Comparison of ENCODE assay signal across 16 cellular contexts in genomic region chr11:63099555-63099954, GRCh38. TPM values are rescaled to one million over a fixed set of nuclear protein-coding genes. Genes with fewer than 3 reads are reported as not detected.
A peak's percentile ranks its signal among the peaks of the same experiment; 100 is the strongest.
DNase-seq lines count a peak whose midpoint lies in the region; ATAC-seq and TF ChIP-seq lines count a peak whose summit lies in the region.
"Had no signal": no experiment of that assay in that cellular context is flagged by ENCODE, and none has a peak within 500 bp of the region (broad histone marks: within the 10 kb centered on the region; RNA-seq: fewer than 3 reads in every experiment).

No MANE protein-coding gene starts in this region.

- DNase-seq in M059J (ENCODE audit: low read depth), result peak; percentile 1
- peak; percentile 14 for DNase-seq in choroid plexus epithelial cell (ENCODE audit: low read depth)
- DNase-seq in fibroblast of pulmonary artery (ENCODE audit: low read depth), result peak; percentile 1
- DNase-seq in mesendoderm, result peak; percentile 3
- no peak for DNase-seq in activated CD8-positive, alpha-beta memory T cell treated with anti-CD3 and anti-CD28 coated beads, Interleukin-2, amount 50 U/mL, for 4 hours
- DNase-seq in GM10248 (ENCODE audit: extremely low spot score), result no peak
- DNase-seq: BE2C; CD4-positive, alpha-beta memory T cell; DND-41; GDM1; IMR-90 had no signal

- no peak overlapping the region for H2BK5ac ChIP-seq in mesendoderm (ENCODE audit: low read length)

- POLR2A ChIA-PET in GM10248 (lab: Yijun Ruan, JAX), result no interaction called here

- no peak overlapping the region for H4K5ac ChIP-seq in mesendoderm (ENCODE audit: low read length)

- no peak overlapping the region for H2AK5ac ChIP-seq in mesendoderm (ENCODE audit: low read length)

- no peak overlapping the region for H4K8ac ChIP-seq in mesendoderm (ENCODE audit: low read depth, low read length)

- H3K27me3 ChIP-seq in mesendoderm (ENCODE audit: insufficient read depth, low read length, poor library complexity), result no peaks in the 10 kb centered on the region
- H3K27me3 ChIP-seq: BE2C had no signal

- H3K79me1 ChIP-seq in mesendoderm (ENCODE audit: low read length), result no peaks in the 10 kb centered on the region

- no peak overlapping the region for H3K4me2 ChIP-seq in mesendoderm (ENCODE audit: low read length)

- no CpG with 5 or more reads among the region's 3 CpGs for WGBS in mesendoderm (ENCODE audit: extremely low coverage, insufficient coverage, low lambda C conversion rate)

- no peak overlapping the region for H3K18ac ChIP-seq in mesendoderm (ENCODE audit: low read length)

- no peak overlapping the region for H3K4ac ChIP-seq in mesendoderm (ENCODE audit: low read depth, low read length)

- H2BK15ac ChIP-seq in mesendoderm (replicated peaks; ENCODE audit: low read depth), result no peak overlapping the region

- no peak overlapping the region for H3K4me3 ChIP-seq in choroid plexus epithelial cell (ENCODE audit: low read depth, low read length)
- no peak overlapping the region for H3K4me3 ChIP-seq in fibroblast of pulmonary artery (replicated peaks; ENCODE audit: low read depth, low read length)
- H3K4me3 ChIP-seq in mesendoderm (ENCODE audit: low read length), result no peak overlapping the region

- TF ChIP-seq CTCF in choroid plexus epithelial cell (conservative IDR thresholded peaks at IDR 0.05; ENCODE audit: low read depth, low read length) (no peak), fibroblast of pulmonary artery (IDR thresholded peaks at IDR 0.05; ENCODE audit: low read length, missing control alignments) (no peak), GM10248 (IDR thresholded peaks at IDR 0.05; ENCODE audit: control extremely low read depth, extremely low read depth, low read depth, missing control alignments) (no peak)

- ATAC-seq in GM19463 (IDR thresholded peaks at IDR 0.05; ENCODE audit: unreplicated experiment), result no peak
- ATAC-seq in activated CD4-positive, CD25-positive, alpha-beta regulatory T cell treated with anti-CD3 and anti-CD28 coated beads, Interleukin-2, amount 50 U/mL, for 24 hours, result no peak
- ATAC-seq: HCT116 had no signal

- no peak overlapping the region for H3K23ac ChIP-seq in mesendoderm (ENCODE audit: low read length)

- no peaks in the 10 kb centered on the region for H3K79me2 ChIP-seq in mesendoderm (ENCODE audit: control insufficient read depth, insufficient read depth, low read length)

- H3K4me1 ChIP-seq in mesendoderm (ENCODE audit: control insufficient read depth, low read depth, low read length), result no peaks in the 10 kb centered on the region
- H3K4me1 ChIP-seq: BE2C had no signal

- H3K27ac ChIP-seq in mesendoderm (ENCODE audit: low read depth, low read length), result no peak overlapping the region
- H3K27ac ChIP-seq: C4-2B had no signal

- CTCF ChIA-PET in GM10248 (lab: Yijun Ruan, JAX), result interaction anchor here (1.0 kb wide), 1 partner anchor 28 kb away, joined by 4 read pairs; no protein-coding TSS in a partner anchor

- no peak overlapping the region for H3K9ac ChIP-seq in mesendoderm (ENCODE audit: low read length)

- no peaks in the 10 kb centered on the region for H3K36me3 ChIP-seq in mesendoderm (ENCODE audit: control insufficient read depth, insufficient read depth, low read length)
- H3K36me3 ChIP-seq: BE2C had no signal

- H3K56ac ChIP-seq in mesendoderm (ENCODE audit: low read length), result no peak overlapping the region

- no peak overlapping the region for H2BK120ac ChIP-seq in mesendoderm (ENCODE audit: low read depth, low read length)

RNA-seq across cellular contexts. Expression of gene SLC22A24, which starts 44.5 kb away (rescaled TPM):
- total RNA-seq in M059J (2014; rRNA removed; shearing (Covaris generic)), result not detected in 2 replicates
- polyA plus RNA-seq in mesendoderm (2013, experiment 1 of 2), result not detected
- not detected for polyA plus RNA-seq in mesendoderm (2013, experiment 2 of 2)
- total RNA-seq: CD4-positive, alpha-beta memory T cell; HT-29; IMR-90 had no signal
- polyA plus RNA-seq: CD4-positive, alpha-beta memory T cell; IMR-90 had no signal

Comparison
In these comparisons a context has a peak if more than half of its experiments do, and no peak if none do; other contexts are left out.
1. DNase-seq: peak in M059J (single experiment), choroid plexus epithelial cell (single experiment), fibroblast of pulmonary artery (single experiment) and mesendoderm (single experiment); none in activated CD8-positive, alpha-beta memory T cell treated with anti-CD3 and anti-CD28 coated beads, Interleukin-2, amount 50 U/mL, for 4 hours (single experiment) and GM10248 (single experiment).